Comparison of ENCODE assay signal across 5 cellular contexts in the genomic region with DNA sequence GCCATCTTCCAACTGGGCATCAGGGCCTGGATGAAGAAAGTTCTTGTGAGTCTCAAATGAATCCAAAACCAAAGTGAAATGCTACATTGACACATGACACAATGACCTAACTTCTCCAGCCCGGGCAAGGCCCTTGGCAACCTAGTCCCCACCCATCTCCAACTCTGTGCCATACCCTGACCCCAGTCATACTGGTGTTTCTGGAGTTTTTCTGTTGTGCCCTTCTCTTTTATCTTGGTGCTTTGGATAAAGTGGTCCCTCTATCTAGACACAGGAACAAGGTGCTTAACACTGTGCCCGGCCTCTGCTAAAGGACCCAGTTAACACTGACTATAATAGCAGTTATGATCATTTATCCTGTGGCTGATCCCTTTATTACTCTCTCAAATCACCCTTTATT.
"Had no signal": no experiment of that assay in that cellular context is flagged by ENCODE, and none has a peak within 500 bp of the region (broad histone marks: within the 10 kb centered on the region; RNA-seq: fewer than 3 reads in every experiment).

No MANE protein-coding gene starts in this region.

- H2AFZ ChIP-seq: GM23338 had no signal

- ATAC-seq: GM23338, K562 had no signal

- H3K4me2 ChIP-seq: GM23338 had no signal

- H3K4me3 ChIP-seq: GM23338, K562 had no signal

- DNase-seq: H9, HCEC 1CT, IMR-90 had no signal
